In genomic region chrX:101208152-101208905, GRCh38 we compare ENCODE assay signal across 11 cellular contexts. TPM values are rescaled to one million over a fixed set of nuclear protein-coding genes. Genes with fewer than 3 reads are reported as not detected.
A peak's percentile ranks its signal among the peaks of the same experiment; 100 is the strongest.
DNase-seq lines count a peak whose midpoint lies in the region; ATAC-seq, FAIRE-seq and TF ChIP-seq lines count a peak whose summit lies in the region.
"Had no signal": no experiment of that assay in that cellular context is flagged by ENCODE, and none has a peak within 500 bp of the region (broad histone marks: within the 10 kb centered on the region; RNA-seq: fewer than 3 reads in every experiment).

No MANE protein-coding gene starts in this region.

- ATAC-seq in HG03064 (IDR thresholded peaks at IDR 0.05; ENCODE audit: low read depth, unreplicated experiment) (peak; percentile 61), GM12878 (peak; percentile 64), upper lobe of right lung (peak; percentile 93)

- no peak overlapping the region for H3K4me3 ChIP-seq in GM12878
- no peak overlapping the region for H3K4me3 ChIP-seq in upper lobe of right lung
- no peak overlapping the region for H3K4me3 ChIP-seq in kidney (ENCODE audit: low read length in 2 of 2)
- H3K4me3 ChIP-seq: BLaER1 treated with 17β-estradiol and CSF1 and Interleukin-3, amounts not matched to agents 10 nM and 100 nM; esophagus squamous epithelium had no signal

- DNase-seq in stimulated activated CD4-positive, alpha-beta T cell treated with anti-CD3 and anti-CD28 coated beads, Interleukin-15, amount 100 ng/mL, for 24 hours = peak; percentile 27
- DNase-seq in stimulated activated CD4-positive, alpha-beta T cell treated with anti-CD3 and anti-CD28 coated beads, Interleukin-2, amount 100 ng/mL, for 48 hours = no peak
- DNase-seq in GM12878 (ENCODE audit: low read depth, low spot score) = peak; percentile 9
- DNase-seq in upper lobe of right lung = no peak
- no peak for DNase-seq in GDM1 (lab: John Stamatoyannopoulos, UW)
- no peak for DNase-seq in kidney
- DNase-seq in mucosa of gallbladder (ENCODE audit: low spot score) = no peak
- DNase-seq: esophagus squamous epithelium, NCI-H446 treated with DMSO at 0.1 percent for 48 hours had no signal

- RAD21 ChIA-PET in GM12878 (lab: Charles Lee; ENCODE audit: unreplicated experiment) = interaction anchor here (0.9 kb wide), 1 partner anchor 209 kb away, joined by 3 read pairs; no protein-coding TSS in a partner anchor

- CTCF ChIA-PET in GM12878 (lab: Yijun Ruan, JAX) = interaction anchor here (0.6 kb wide), 1 partner anchor 63 kb away, joined by 3 read pairs; no protein-coding TSS in a partner anchor

- H4K20me1 ChIP-seq in GM12878 (ENCODE audit: control insufficient read depth, insufficient read depth) = no peaks in the 10 kb centered on the region
- H4K20me1 ChIP-seq: BLaER1 treated with 17β-estradiol and CSF1 and Interleukin-3, amounts not matched to agents 10 nM and 100 nM had no signal

- H3K4me2 ChIP-seq in GM12878 (ENCODE audit: control insufficient read depth, insufficient read depth) = no peak overlapping the region; the same call in 1 of the 2 replicates

- TF ChIP-seq CTCF in GM12878 (IDR thresholded peaks at IDR 0.05 in 2 of 3, conservative IDR thresholded peaks at IDR 0.05 in 1 of 3; ENCODE audit: control insufficient read depth in 2 of 3, extremely low read depth in 1 of 3, insufficient read depth in 1 of 3, low read depth in 3 of 3, low read length in 3 of 3) = no peak
- TF ChIP-seq CTCF in upper lobe of right lung (IDR thresholded peaks at IDR 0.05) = no peak
- TF ChIP-seq CTCF in kidney (IDR thresholded peaks at IDR 0.05; ENCODE audit: borderline replicate concordance, extremely low read depth, insufficient read depth) = no peak

- H3K36me3 ChIP-seq in GM12878 (ENCODE audit: control insufficient read depth in 2 of 2, insufficient read depth in 2 of 2, low read length in 1 of 2) = no peaks in the 10 kb centered on the region
- no peaks in the 10 kb centered on the region for H3K36me3 ChIP-seq in upper lobe of right lung
- H3K36me3 ChIP-seq in kidney (ENCODE audit: control insufficient read depth in 1 of 2, insufficient read depth in 2 of 2, low read length in 2 of 2) = no peaks in the 10 kb centered on the region
- H3K36me3 ChIP-seq: BLaER1 treated with 17β-estradiol and CSF1 and Interleukin-3, amounts not matched to agents 10 nM and 100 nM; esophagus squamous epithelium had no signal

- H3K27ac ChIP-seq in GM12878 (ENCODE audit: control insufficient read depth, insufficient read depth) (no peak overlapping the region), upper lobe of right lung (no peak overlapping the region), kidney (ENCODE audit: low read depth in 2 of 2, low read length in 2 of 2) (no peak overlapping the region)
- H3K27ac ChIP-seq: BLaER1 treated with 17β-estradiol and CSF1 and Interleukin-3, amounts not matched to agents 10 nM and 100 nM; esophagus squamous epithelium had no signal

- no peak overlapping the region; the same call in 1 of the 2 replicates for H2AFZ ChIP-seq in GM12878 (ENCODE audit: control insufficient read depth, low read depth, low read length)

- FAIRE-seq in GM12878 (lab: Jason Lieb, UNC) (no peak), kidney (lab: Jason Lieb, UNC) (no peak)

- no peaks in the 10 kb centered on the region for H3K79me2 ChIP-seq in GM12878 (ENCODE audit: control insufficient read depth, insufficient read depth, low read length)

- no peak for TF ChIP-seq EP300 in GM12878 (IDR thresholded peaks at IDR 0.05; ENCODE audit: borderline replicate concordance in 1 of 2, control insufficient read depth in 1 of 2, low read depth in 2 of 2, low read length in 2 of 2)

- no peaks in the 10 kb centered on the region for H3K27me3 ChIP-seq in GM12878 (replicated peaks in 1 of 2; ENCODE audit: control insufficient read depth in 2 of 2, insufficient read depth in 2 of 2, low read length in 1 of 2)
- no peaks in the 10 kb centered on the region for H3K27me3 ChIP-seq in upper lobe of right lung
- H3K27me3 ChIP-seq: BLaER1 treated with 17β-estradiol and CSF1 and Interleukin-3, amounts not matched to agents 10 nM and 100 nM; esophagus squamous epithelium had no signal

- no peak for TF ChIP-seq POLR2A in GM12878 (IDR thresholded peaks at IDR 0.05; ENCODE audit: low read depth, low read length)

- intact Hi-C loops in GM12878 (cut with micrococcal nuclease; ENCODE audit: unreplicated experiment) = loop anchor here (5.0 kb wide), 2 partner anchors 311 to 521 kb away; no protein-coding TSS in a partner anchor
- intact Hi-C loops in upper lobe of right lung (cut with DNase I) = no loop called here
- intact Hi-C loops in kidney (cut with DNase I) = no loop called here

- WGBS in GM12878 (ENCODE audit: insufficient coverage, insufficient replicate concordance, low lambda C conversion rate, missing lambda C conversion rate) = 23% methylated on average over 4 of the region's 4 CpGs

- SMC1A ChIA-PET in GM12878 (lab: Charles Lee; ENCODE audit: uncharacterized antibody, unreplicated experiment) = interaction anchor here (0.9 kb wide), 1 partner anchor 216 kb away, joined by 4 read pairs; no protein-coding TSS in a partner anchor

- POLR2A ChIA-PET in GM12878 (lab: Charles Lee) = no interaction called here

- H3K4me1 ChIP-seq in GM12878 (ENCODE audit: control insufficient read depth, insufficient read depth, low read length) (no peaks in the 10 kb centered on the region), upper lobe of right lung (no peaks in the 10 kb centered on the region), kidney (ENCODE audit: control insufficient read depth in 1 of 2, insufficient read depth in 1 of 2, low read depth in 1 of 2, low read length in 2 of 2) (no peaks in the 10 kb centered on the region)
- H3K4me1 ChIP-seq: esophagus squamous epithelium had no signal

- H3K9ac ChIP-seq in GM12878 (ENCODE audit: control insufficient read depth, insufficient read depth, low read length) (no peak overlapping the region), kidney (ENCODE audit: low read length in 2 of 2) (no peak overlapping the region)
- H3K9ac ChIP-seq: BLaER1 treated with 17β-estradiol and CSF1 and Interleukin-3, amounts not matched to agents 10 nM and 100 nM had no signal

- H3K9me3 ChIP-seq in GM12878 (replicated peaks; ENCODE audit: control insufficient read depth, insufficient read depth, low read length) (no peaks in the 10 kb centered on the region), upper lobe of right lung (no peaks in the 10 kb centered on the region), kidney (ENCODE audit: control insufficient read depth in 1 of 2, low read length in 2 of 2) (no peaks in the 10 kb centered on the region)
- H3K9me3 ChIP-seq: BLaER1 treated with 17β-estradiol and CSF1 and Interleukin-3, amounts not matched to agents 10 nM and 100 nM; esophagus squamous epithelium had no signal

- no peak for TF ChIP-seq RAD21 in GM12878 (IDR thresholded peaks at IDR 0.05; ENCODE audit: insufficient read depth, low read depth, low read length)

- no TSS peak for BruUV-seq in GM12878 (replicated peaks; lab: Mats Ljungman, UMichigan)

- in situ Hi-C loops in GM12878 (cut with MboI) = loop anchor here (5.0 kb wide), 1 partner anchor 311 kb away; no protein-coding TSS in a partner anchor

TF ChIP-seq in GM12878, 131 proteins besides CTCF, POLR2A, EP300 and RAD21 (continues in another document):
- TF ChIP-seq JUNB (IDR thresholded peaks at IDR 0.05) (peak; percentile 50), ELK1 (IDR thresholded peaks at IDR 0.05; ENCODE audit: low read depth, low read length) (no peak), SPI1 (IDR thresholded peaks at IDR 0.05; ENCODE audit: borderline replicate concordance, insufficient read depth, low read depth, low read length) (peak; percentile 45; the same call in 1 of the 2 replicates), SIN3A (IDR thresholded peaks at IDR 0.05; ENCODE audit: low read depth, low read length) (no peak), PKNOX1 (IDR thresholded peaks at IDR 0.05) (no peak), RUNX3 (IDR thresholded peaks at IDR 0.05; ENCODE audit: low read length) (peak; percentile 69)

RNA-seq across cellular contexts. Expression of gene DRP2, which starts 11.3 kb away (rescaled TPM):
- 0.84 and 1.0 TPM in 2 replicates for total RNA-seq in GM12878 (2013; cell fraction: nucleolus; rRNA removed)
- total RNA-seq in GM12878 (2014; rRNA removed) (0.11 and 0.16 TPM in 2 replicates), GM12878 (2014; rRNA removed; fragmentation: Illumina TruSeq; extraction: Trizol) (0.18 and 0.23 TPM in 2 replicates), GM12878 (2021) (0.18 and 0.24 TPM in 2 replicates), upper lobe of right lung (not detected), kidney (0.16 TPM), mucosa of gallbladder (0.29 TPM)
- 0.04 TPM for polyA plus RNA-seq in GM12878 (2011; ENCODE audit: low read depth)
- polyA plus RNA-seq in GM12878 (2011; rRNA removed) (0.36 and 0.37 TPM in 2 replicates), GM12878 (2014; fragmentation: Illumina TruSeq; extraction: Trizol) (0.13 and 0.16 TPM in 2 replicates), GM12878 (2014; fragmentation: Nextera tagmentation; extraction: Ambion mirVana) (under 1 TPM; 0.02 to 0.08 TPM), GM12878 (2014; rRNA removed) (0.15 and 0.27 TPM in 2 replicates), GM12878 (2016; fragmentation: Nextera tagmentation; extraction: Ambion mirVana) (under 1 TPM in 1 of 2 experiments, not detected in 1; 0.08 TPM), kidney (ENCODE audit: insufficient read depth, low read depth, low replicate concordance) (not detected)
- polyA plus RNA-seq in GM12878 (2011; cell fraction: cytosol; rRNA removed) = 0.33 TPM in 2 replicates
- polyA plus RNA-seq in GM12878 (2011; cell fraction: nucleus; rRNA removed) = 1.6 and 2.3 TPM in 2 replicates
- polyA plus RNA-seq in GM12878 (2012) = 0.10 and 0.12 TPM in 2 replicates
- polyA minus RNA-seq in GM12878 (2011; rRNA and poly(A)+ RNA removed) = 0.59 and 1.2 TPM in 2 replicates
- polyA minus RNA-seq in GM12878 (2011; cell fraction: cytosol; rRNA and poly(A)+ RNA removed) = 0.10 TPM in 1 of 2 replicates, not detected in the other
- polyA minus RNA-seq in GM12878 (2011; cell fraction: nucleus; rRNA and poly(A)+ RNA removed) = 0.73 and 1.4 TPM in 2 replicates

Comparison
In these comparisons a context has a peak if more than half of its experiments do, and no peak if none do; other contexts are left out.
1. DNase-seq: peak in stimulated activated CD4-positive, alpha-beta T cell treated with anti-CD3 and anti-CD28 coated beads, Interleukin-15, amount 100 ng/mL, for 24 hours (single experiment) and GM12878 (single experiment); none in stimulated activated CD4-positive, alpha-beta T cell treated with anti-CD3 and anti-CD28 coated beads, Interleukin-2, amount 100 ng/mL, for 48 hours (0 of 2), upper lobe of right lung (single experiment), GDM1 (single experiment), kidney (single experiment) and mucosa of gallbladder (single experiment).
2. Peak in every context shown above with its lines, with median percentiles within 50 percentile points of each other: ATAC-seq.